14 cellular contexts compared by ENCODE assay signal in the genomic region with DNA sequence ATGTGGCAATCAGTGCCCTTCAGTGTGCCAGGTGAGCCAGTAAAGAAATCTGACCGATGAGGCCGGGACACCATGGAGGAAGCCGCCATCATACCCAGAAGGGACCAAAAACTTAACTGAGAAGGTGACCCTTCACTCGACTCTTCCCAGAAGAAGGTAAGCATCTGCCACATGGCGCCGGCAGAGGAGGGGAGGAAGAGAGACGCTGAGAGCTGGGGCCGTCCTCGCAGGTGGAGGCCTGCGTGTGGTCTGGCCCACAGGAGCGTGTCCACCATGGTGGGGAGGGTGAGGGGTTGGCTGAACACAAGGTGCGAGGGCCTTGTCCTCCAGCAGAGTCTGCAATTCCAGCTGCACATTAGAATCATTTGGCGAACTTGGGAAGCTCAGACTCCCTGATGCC.
A peak's percentile ranks its signal among the peaks of the same experiment; 100 is the strongest.
DNase-seq lines count a peak whose midpoint lies in the region; ATAC-seq lines count a peak whose summit lies in the region.
"Had no signal": no experiment of that assay in that cellular context is flagged by ENCODE, and none has a peak within 500 bp of the region (broad histone marks: within the 10 kb centered on the region; RNA-seq: fewer than 3 reads in every experiment).

No MANE protein-coding gene starts in this region.

- H3K9me3 Mint-ChIP-seq in activated CD4-positive, alpha-beta T cell treated with anti-CD3 and anti-CD28 coated beads, Interleukin-2, amount 10 ng/mL, durations not matched to agents 24 days and 14 days, result no peaks in the 10 kb centered on the region
- H3K9me3 Mint-ChIP-seq: CD8-positive, alpha-beta T cell had no signal

- no peaks in the 10 kb centered on the region for H3K27me3 Mint-ChIP-seq in activated CD4-positive, alpha-beta T cell treated with anti-CD3 and anti-CD28 coated beads, Interleukin-2, amount 10 ng/mL, durations not matched to agents 24 days and 14 days
- H3K27me3 Mint-ChIP-seq: B cell; CD4-positive, alpha-beta T cell had no signal

- no peaks in the 10 kb centered on the region for H3K36me3 Mint-ChIP-seq in activated CD4-positive, alpha-beta T cell treated with anti-CD3 and anti-CD28 coated beads, Interleukin-2, amount 10 ng/mL, durations not matched to agents 24 days and 14 days (ENCODE audit: low read depth)
- H3K36me3 Mint-ChIP-seq: CD8-positive, alpha-beta T cell had no signal

- no peak for ATAC-seq in GM19324 (IDR thresholded peaks at IDR 0.05; ENCODE audit: low FRiP score, unreplicated experiment)
- ATAC-seq: A549; CD8-positive, alpha-beta T cell had no signal

- intact Hi-C loops in activated CD4-positive, alpha-beta T cell treated with anti-CD3 and anti-CD28 coated beads, Interleukin-2, amount 10 ng/mL, durations not matched to agents 24 days and 14 days (cut with micrococcal nuclease), result no loop called here

- peak; percentile 10 for DNase-seq in activated CD4-positive, alpha-beta T cell treated with anti-CD3 and anti-CD28 coated beads, Interleukin-2, amount 10 ng/mL, durations not matched to agents 24 days and 14 days
- DNase-seq in activated CD4-positive, alpha-beta T cell treated with anti-CD3 and anti-CD28 coated beads, Interleukin-2, amount 50 U/mL, for 4 hours, result no peak
- DNase-seq in iPS-NIHi7 (ENCODE audit: extremely low spot score), result peak; percentile 3
- no peak for DNase-seq in NCI-H2227 treated with DMSO at 0.1 percent for 48 hours (lab: John Stamatoyannopoulos, UW)
- DNase-seq: AML-193; Caco-2; Calu3; CD4-positive, alpha-beta T cell; DMS79 treated with DMSO at 0.1 percent for 48 hours; GF-D8 had no signal

- no peaks in the 10 kb centered on the region for H3K4me1 Mint-ChIP-seq in activated CD4-positive, alpha-beta T cell treated with anti-CD3 and anti-CD28 coated beads, Interleukin-2, amount 10 ng/mL, durations not matched to agents 24 days and 14 days
- H3K4me1 Mint-ChIP-seq: B cell had no signal

- H3K27ac Mint-ChIP-seq in activated CD4-positive, alpha-beta T cell treated with anti-CD3 and anti-CD28 coated beads, Interleukin-2, amount 10 ng/mL, durations not matched to agents 24 days and 14 days, result no peak overlapping the region
- H3K27ac Mint-ChIP-seq: B cell; CD4-positive, alpha-beta T cell; CD8-positive, alpha-beta T cell had no signal

- H3K4me3 Mint-ChIP-seq in activated CD4-positive, alpha-beta T cell treated with anti-CD3 and anti-CD28 coated beads, Interleukin-2, amount 10 ng/mL, durations not matched to agents 24 days and 14 days, result no peak overlapping the region
- H3K4me3 Mint-ChIP-seq: B cell; CD4-positive, alpha-beta T cell; CD8-positive, alpha-beta T cell had no signal

Comparison
In these comparisons a context has a peak if more than half of its experiments do, and no peak if none do; other contexts are left out.
1. DNase-seq: peak in activated CD4-positive, alpha-beta T cell treated with anti-CD3 and anti-CD28 coated beads, Interleukin-2, amount 10 ng/mL, durations not matched to agents 24 days and 14 days (single experiment) and iPS-NIHi7 (single experiment); none in activated CD4-positive, alpha-beta T cell treated with anti-CD3 and anti-CD28 coated beads, Interleukin-2, amount 50 U/mL, for 4 hours (0 of 2) and NCI-H2227 treated with DMSO at 0.1 percent for 48 hours (single experiment).